Comparison of ENCODE assay signal across 17 cellular contexts in genomic region chr1:2862441-2863148, GRCh38.
DNase-seq lines count a peak whose midpoint lies in the region; ATAC-seq and TF ChIP-seq lines count a peak whose summit lies in the region.
"Had no signal": no experiment of that assay in that cellular context is flagged by ENCODE, and none has a peak within 500 bp of the region (broad histone marks: within the 10 kb centered on the region; RNA-seq: fewer than 3 reads in every experiment).

No MANE protein-coding gene starts in this region.

- H3K9ac ChIP-seq in BLaER1 (no peak overlapping the region), mesenchymal stem cell (ENCODE audit: low read length) (no peak overlapping the region)
- H3K9ac ChIP-seq: GM23248 had no signal

- no peak overlapping the region for H3K14ac ChIP-seq in mesenchymal stem cell (ENCODE audit: low read length in 2 of 2)

- intact Hi-C loops in Right ventricle myocardium superior (cut with DNase I), result no loop called here
- intact Hi-C loops in CD4-positive, alpha-beta T cell (cut with DNase I, micrococcal nuclease), result no loop called here

- H3K4me1 ChIP-seq in right atrium auricular region (no peaks in the 10 kb centered on the region), BLaER1 (peaks cover 47% of the 10 kb centered on the region), mesenchymal stem cell (ENCODE audit: control insufficient read depth, insufficient read depth, low read depth, low read length) (no peaks in the 10 kb centered on the region)
- H3K4me1 ChIP-seq: HAP-1 had no signal

- TF ChIP-seq CTCF in right atrium auricular region (IDR thresholded peaks at IDR 0.05), result no peak
- TF ChIP-seq CTCF in WERI-Rb-1 (IDR thresholded peaks at IDR 0.05; ENCODE audit: low read depth, low read length), result no peak
- no peak for TF ChIP-seq CTCF in CD4-positive, alpha-beta T cell (IDR thresholded peaks at IDR 0.05)

- H2BK12ac ChIP-seq in mesenchymal stem cell (ENCODE audit: low read length in 2 of 2), result no peak overlapping the region

- WGBS in mesenchymal stem cell, result 86% methylated on average over 27 of the region's 28 CpGs

- no peak overlapping the region for H3K27ac Mint-ChIP-seq in CD4-positive, alpha-beta T cell
- H3K27ac Mint-ChIP-seq: B cell; CD4-positive, alpha-beta memory T cell had no signal

- no peaks in the 10 kb centered on the region for H3K9me3 ChIP-seq in right atrium auricular region
- peaks cover 5% of the 10 kb centered on the region; the same call in 1 of the 2 replicates for H3K9me3 ChIP-seq in BLaER1
- H3K9me3 ChIP-seq in WERI-Rb-1 (ENCODE audit: severe bottlenecking), result no peaks in the 10 kb centered on the region
- no peaks in the 10 kb centered on the region for H3K9me3 ChIP-seq in mesenchymal stem cell (ENCODE audit: control insufficient read depth, low read length)
- no peaks in the 10 kb centered on the region for H3K9me3 ChIP-seq in CD4-positive, alpha-beta T cell (ENCODE audit: control insufficient read depth, low read length)
- H3K9me3 ChIP-seq: HAP-1 had no signal

- no peaks in the 10 kb centered on the region; the same call in 1 of the 2 replicates for H4K20me1 ChIP-seq in BLaER1

- H2AK5ac ChIP-seq in mesenchymal stem cell (ENCODE audit: low read length, severe bottlenecking), result no peak overlapping the region

- H3K4ac ChIP-seq in mesenchymal stem cell (ENCODE audit: low read depth in 1 of 2, low read length in 2 of 2), result no peak overlapping the region

- no peak overlapping the region for H2AFZ ChIP-seq in mesenchymal stem cell (ENCODE audit: low read depth, low read length)
- H2AFZ ChIP-seq: GM23248 had no signal

- CTCF ChIA-PET in CD4-positive, alpha-beta T cell (lab: Charles Lee), result no interaction called here

- H2BK5ac ChIP-seq in mesenchymal stem cell (ENCODE audit: low read depth, low read length, poor library complexity, severe bottlenecking), result no peak overlapping the region

- no peak overlapping the region for H4K8ac ChIP-seq in mesenchymal stem cell (ENCODE audit: low read length)

- ATAC-seq in Right ventricle myocardium superior (ENCODE audit: poor library complexity), result no peak
- ATAC-seq in CD4-positive, alpha-beta T cell (ENCODE audit: poor library complexity), result no peak

- no peak overlapping the region for H3K18ac ChIP-seq in mesenchymal stem cell (ENCODE audit: low read depth in 1 of 2, low read length in 2 of 2)

- no peak overlapping the region for H4K91ac ChIP-seq in mesenchymal stem cell (ENCODE audit: low read length)

- POLR2A ChIA-PET in CD4-positive, alpha-beta T cell (lab: Charles Lee), result no interaction called here

- no peaks in the 10 kb centered on the region for H3K36me3 Mint-ChIP-seq in CD4-positive, alpha-beta T cell (ENCODE audit: low read depth)
- H3K36me3 Mint-ChIP-seq: CD4-positive, alpha-beta memory T cell had no signal

- no peaks in the 10 kb centered on the region for H3K27me3 Mint-ChIP-seq in CD4-positive, alpha-beta T cell
- H3K27me3 Mint-ChIP-seq: B cell had no signal

- no peaks in the 10 kb centered on the region for H3K79me1 ChIP-seq in mesenchymal stem cell (replicated peaks; ENCODE audit: low read length, poor library complexity, severe bottlenecking)

- H2BK15ac ChIP-seq in mesenchymal stem cell (ENCODE audit: low read depth, poor library complexity, severe bottlenecking), result no peak overlapping the region

- H3K4me3 ChIP-seq in right atrium auricular region (no peak overlapping the region), BLaER1 (no peak overlapping the region), WERI-Rb-1 (ENCODE audit: low read depth, low read length) (no peak overlapping the region), mesenchymal stem cell (ENCODE audit: insufficient read depth in 1 of 2, low read depth in 1 of 2, low read length in 2 of 2) (no peak overlapping the region)
- H3K4me3 ChIP-seq: GM23248, HAP-1 had no signal

- no peak overlapping the region for H3K23ac ChIP-seq in mesenchymal stem cell (ENCODE audit: low read length in 2 of 2)

- no peak overlapping the region for H3K4me3 Mint-ChIP-seq in CD4-positive, alpha-beta T cell
- H3K4me3 Mint-ChIP-seq: B cell; CD4-positive, alpha-beta memory T cell had no signal

- H3K36me3 ChIP-seq in right atrium auricular region (no peaks in the 10 kb centered on the region), BLaER1 (no peaks in the 10 kb centered on the region), WERI-Rb-1 (no peaks in the 10 kb centered on the region), mesenchymal stem cell (ENCODE audit: control insufficient read depth in 1 of 2, insufficient read depth in 2 of 2, low read depth in 1 of 2, low read length in 2 of 2) (no peaks in the 10 kb centered on the region)
- H3K36me3 ChIP-seq: HAP-1 had no signal

- H2BK120ac ChIP-seq in mesenchymal stem cell (ENCODE audit: low read depth, low read length), result no peak overlapping the region

- no peaks in the 10 kb centered on the region for H3K9me3 Mint-ChIP-seq in CD4-positive, alpha-beta T cell

- H3K4me2 ChIP-seq in BLaER1, result peak overlapping the region; percentile 91; the same call in 1 of the 2 replicates
- peak overlapping the region; percentile 8 for H3K4me2 ChIP-seq in mesenchymal stem cell (ENCODE audit: low read length, poor library complexity, severe bottlenecking)

- DNase-seq in Right ventricle myocardium superior, result peak; percentile 8
- no peak for DNase-seq in right atrium auricular region (ENCODE audit: low spot score)
- peak; percentile 42 for DNase-seq in WERI-Rb-1
- DNase-seq in mesenchymal stem cell, result no peak
- no peak for DNase-seq in CD4-positive, alpha-beta T cell
- no peak for DNase-seq in activated CD8-positive, alpha-beta memory T cell treated with anti-CD3 and anti-CD28 coated beads, Interleukin-2, amount 50 U/mL, for 48 hours
- no peak for DNase-seq in NCI-H2081 (lab: John Stamatoyannopoulos, UW)
- DNase-seq: CD4-positive, alpha-beta memory T cell; DMS153; DMS79; GDM1; GM23248 had no signal

- H3K4me1 Mint-ChIP-seq in CD4-positive, alpha-beta T cell (ENCODE audit: low read depth), result no peaks in the 10 kb centered on the region
- H3K4me1 Mint-ChIP-seq: B cell had no signal

- H3K27me3 ChIP-seq in right atrium auricular region (peaks cover 2 to 5% of the 10 kb centered on the region in 2 donors), BLaER1 (peaks cover 49% of the 10 kb centered on the region), WERI-Rb-1 (ENCODE audit: insufficient read depth, low read depth, severe bottlenecking) (no peaks in the 10 kb centered on the region), mesenchymal stem cell (ENCODE audit: control insufficient read depth in 1 of 2, insufficient read depth in 1 of 2, low read length in 2 of 2) (peaks cover 0 to 9% of the 10 kb centered on the region in 2 experiments)
- no peaks in the 10 kb centered on the region for H3K27me3 ChIP-seq in CD4-positive, alpha-beta T cell (ENCODE audit: control insufficient read depth, insufficient read depth, low read length)

- H3K27ac ChIP-seq in right atrium auricular region (no peak overlapping the region), BLaER1 (no peak overlapping the region), WERI-Rb-1 (no peak overlapping the region), mesenchymal stem cell (ENCODE audit: low read length, poor library complexity, severe bottlenecking) (no peak overlapping the region)
- no peak overlapping the region for H3K27ac ChIP-seq in CD4-positive, alpha-beta T cell (ENCODE audit: low read depth, low read length)
- H3K27ac ChIP-seq: C4-2B, GM23248, HL-60 had no signal

Comparison
In these comparisons a context has a peak if more than half of its experiments do, and no peak if none do; other contexts are left out.
1. DNase-seq: peak in Right ventricle myocardium superior (single experiment) and WERI-Rb-1 (single experiment); none in right atrium auricular region (single experiment), mesenchymal stem cell (single experiment), CD4-positive, alpha-beta T cell (0 of 10), activated CD8-positive, alpha-beta memory T cell treated with anti-CD3 and anti-CD28 coated beads, Interleukin-2, amount 50 U/mL, for 48 hours (single experiment) and NCI-H2081 (0 of 2).